1 cellular context compared by ENCODE assay signal in genomic region chr15:99014803-99015676, GRCh38.
TF ChIP-seq lines count a peak whose summit lies in the region.

No MANE protein-coding gene starts in this region.

TF ChIP-seq in HepG2, 621 proteins besides CTCF, POLR2A, EP300 and RAD21 (continued from another document and continues in another):
- peak; percentile 41; the same call in 1 of the 2 replicates for TF ChIP-seq ZNF687 (CRISPR knock-in tag; IDR thresholded peaks at IDR 0.05)
- 0 out of 2 replicates have a peak, but pooled peaks have one; percentile 23 for TF ChIP-seq PHF8 (CRISPR knock-in tag; IDR thresholded peaks at IDR 0.05)
- TF ChIP-seq ARHGAP35 (CRISPR knock-in tag; IDR thresholded peaks at IDR 0.05; ENCODE audit: borderline replicate concordance) = no peak
- peak; percentile 77 for TF ChIP-seq ZNF777 (CRISPR knock-in tag; IDR thresholded peaks at IDR 0.05)
- TF ChIP-seq ARID4A (CRISPR knock-in tag; IDR thresholded peaks at IDR 0.05; ENCODE audit: borderline replicate concordance) = peak; percentile 41; the same call in 1 of the 2 replicates
- TF ChIP-seq, protein P1, sequence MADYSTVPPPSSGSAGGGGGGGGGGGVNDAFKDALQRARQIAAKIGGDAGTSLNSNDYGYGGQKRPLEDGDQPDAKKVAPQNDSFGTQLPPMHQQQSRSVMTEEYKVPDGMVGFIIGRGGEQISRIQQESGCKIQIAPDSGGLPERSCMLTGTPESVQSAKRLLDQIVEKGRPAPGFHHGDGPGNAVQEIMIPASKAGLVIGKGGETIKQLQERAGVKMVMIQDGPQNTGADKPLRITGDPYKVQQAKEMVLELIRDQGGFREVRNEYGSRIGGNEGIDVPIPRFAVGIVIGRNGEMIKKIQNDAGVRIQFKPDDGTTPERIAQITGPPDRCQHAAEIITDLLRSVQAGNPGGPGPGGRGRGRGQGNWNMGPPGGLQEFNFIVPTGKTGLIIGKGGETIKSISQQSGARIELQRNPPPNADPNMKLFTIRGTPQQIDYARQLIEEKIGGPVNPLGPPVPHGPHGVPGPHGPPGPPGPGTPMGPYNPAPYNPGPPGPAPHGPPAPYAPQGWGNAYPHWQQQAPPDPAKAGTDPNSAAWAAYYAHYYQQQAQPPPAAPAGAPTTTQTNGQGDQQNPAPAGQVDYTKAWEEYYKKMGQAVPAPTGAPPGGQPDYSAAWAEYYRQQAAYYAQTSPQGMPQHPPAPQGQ (CRISPR knock-in tag; IDR thresholded peaks at IDR 0.05; ENCODE audit: borderline replicate concordance) = no peak
- TF ChIP-seq ZNF629 (CRISPR knock-in tag; conservative IDR thresholded peaks at IDR 0.05) = peak; percentile 65
- 0 out of 2 replicates have a peak, but pooled peaks have one; percentile 16 for TF ChIP-seq SP4 (CRISPR knock-in tag; IDR thresholded peaks at IDR 0.05)
- TF ChIP-seq GTF3A (CRISPR knock-in tag; conservative IDR thresholded peaks at IDR 0.05) = no peak
- TF ChIP-seq, protein P2, sequence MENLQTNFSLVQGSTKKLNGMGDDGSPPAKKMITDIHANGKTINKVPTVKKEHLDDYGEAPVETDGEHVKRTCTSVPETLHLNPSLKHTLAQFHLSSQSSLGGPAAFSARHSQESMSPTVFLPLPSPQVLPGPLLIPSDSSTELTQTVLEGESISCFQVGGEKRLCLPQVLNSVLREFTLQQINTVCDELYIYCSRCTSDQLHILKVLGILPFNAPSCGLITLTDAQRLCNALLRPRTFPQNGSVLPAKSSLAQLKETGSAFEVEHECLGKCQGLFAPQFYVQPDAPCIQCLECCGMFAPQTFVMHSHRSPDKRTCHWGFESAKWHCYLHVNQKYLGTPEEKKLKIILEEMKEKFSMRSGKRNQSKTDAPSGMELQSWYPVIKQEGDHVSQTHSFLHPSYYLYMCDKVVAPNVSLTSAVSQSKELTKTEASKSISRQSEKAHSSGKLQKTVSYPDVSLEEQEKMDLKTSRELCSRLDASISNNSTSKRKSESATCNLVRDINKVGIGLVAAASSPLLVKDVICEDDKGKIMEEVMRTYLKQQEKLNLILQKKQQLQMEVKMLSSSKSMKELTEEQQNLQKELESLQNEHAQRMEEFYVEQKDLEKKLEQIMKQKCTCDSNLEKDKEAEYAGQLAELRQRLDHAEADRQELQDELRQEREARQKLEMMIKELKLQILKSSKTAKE (CRISPR knock-in tag; IDR thresholded peaks at IDR 0.05; ENCODE audit: borderline replicate concordance) = no peak
- no peak for TF ChIP-seq MEIS1 (CRISPR knock-in tag; IDR thresholded peaks at IDR 0.05; ENCODE audit: borderline replicate concordance)
- TF ChIP-seq E2F2 (CRISPR knock-in tag; IDR thresholded peaks at IDR 0.05; ENCODE audit: borderline replicate concordance) = no peak
- TF ChIP-seq TEF (CRISPR knock-in tag; IDR thresholded peaks at IDR 0.05) = no peak
- TF ChIP-seq ZNF891 (CRISPR knock-in tag; IDR thresholded peaks at IDR 0.05) = no peak
- TF ChIP-seq PHF21A (CRISPR knock-in tag; IDR thresholded peaks at IDR 0.05) = peak; percentile 36; the same call in 1 of the 2 replicates
- no peak for TF ChIP-seq SNAI1 (CRISPR knock-in tag; IDR thresholded peaks at IDR 0.05; ENCODE audit: borderline replicate concordance)
- TF ChIP-seq PITX1 (CRISPR knock-in tag; IDR thresholded peaks at IDR 0.05) = no peak
- no peak for TF ChIP-seq ZNF567 (CRISPR knock-in tag; IDR thresholded peaks at IDR 0.05; ENCODE audit: borderline replicate concordance)
- no peak for TF ChIP-seq ZNF235 (CRISPR knock-in tag; IDR thresholded peaks at IDR 0.05; ENCODE audit: borderline replicate concordance)
- no peak for TF ChIP-seq ZBTB2 (CRISPR knock-in tag; IDR thresholded peaks at IDR 0.05; ENCODE audit: low read depth)
- no peak for TF ChIP-seq NCOR1 (IDR thresholded peaks at IDR 0.05; ENCODE audit: borderline replicate concordance, low read length)
- no peak for TF ChIP-seq AGO1 (IDR thresholded peaks at IDR 0.05; ENCODE audit: low read depth, low read length, poor library complexity, severe bottlenecking)
- peak; percentile 55; the same call in 1 of the 2 replicates for TF ChIP-seq GABPB1 (CRISPR knock-in tag; IDR thresholded peaks at IDR 0.05)
- TF ChIP-seq, protein P3, sequence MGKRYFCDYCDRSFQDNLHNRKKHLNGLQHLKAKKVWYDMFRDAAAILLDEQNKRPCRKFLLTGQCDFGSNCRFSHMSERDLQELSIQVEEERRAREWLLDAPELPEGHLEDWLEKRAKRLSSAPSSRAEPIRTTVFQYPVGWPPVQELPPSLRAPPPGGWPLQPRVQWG (CRISPR knock-in tag; IDR thresholded peaks at IDR 0.05; ENCODE audit: borderline replicate concordance, low read depth) = no peak
- TF ChIP-seq ZNF329 (CRISPR knock-in tag; IDR thresholded peaks at IDR 0.05; ENCODE audit: low read depth) = no peak
- no peak for TF ChIP-seq ZNF639 (CRISPR knock-in tag; conservative IDR thresholded peaks at IDR 0.05)
- peak; percentile 77 for TF ChIP-seq UBTF (CRISPR knock-in tag; IDR thresholded peaks at IDR 0.05)
- TF ChIP-seq, protein P4, sequence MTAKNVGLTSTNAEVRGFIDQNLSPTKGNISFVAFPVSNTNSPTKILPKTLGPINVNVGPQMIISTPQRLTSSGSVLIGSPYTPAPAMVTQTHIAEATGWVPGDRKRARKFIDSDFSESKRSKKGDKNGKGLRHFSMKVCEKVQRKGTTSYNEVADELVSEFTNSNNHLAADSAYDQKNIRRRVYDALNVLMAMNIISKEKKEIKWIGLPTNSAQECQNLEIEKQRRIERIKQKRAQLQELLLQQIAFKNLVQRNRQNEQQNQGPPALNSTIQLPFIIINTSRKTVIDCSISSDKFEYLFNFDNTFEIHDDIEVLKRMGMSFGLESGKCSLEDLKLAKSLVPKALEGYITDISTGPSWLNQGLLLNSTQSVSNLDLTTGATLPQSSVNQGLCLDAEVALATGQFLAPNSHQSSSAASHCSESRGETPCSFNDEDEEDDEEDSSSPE (CRISPR knock-in tag; IDR thresholded peaks at IDR 0.05) = peak; percentile 34; the same call in 1 of the 2 replicates
